In genomic region chr1:219812491-219813221, GRCh38 we compare ENCODE assay signal across 8 cellular contexts.
DNase-seq lines count a peak whose midpoint lies in the region; ATAC-seq and TF ChIP-seq lines count a peak whose summit lies in the region.

No MANE protein-coding gene starts in this region.

- DNase-seq in C1 segment of cervical spinal cord (lab: John Stamatoyannopoulos, UW) (peak in 11 of 14 donors; percentile 7 to 81 (median 30)), NCI-H1436 treated with DMSO at 0.1 percent for 48 hours (lab: John Stamatoyannopoulos, UW) (peak; percentile 66), SKM-1 treated with dmso at 0.1 percent for 144 hours (lab: John Stamatoyannopoulos, UW; ENCODE audit: unreplicated experiment) (peak; percentile 76), fibroblast of the aortic adventitia (ENCODE audit: low read depth) (peak; percentile 89), neuronal stem cell (ENCODE audit: low spot score) (peak; percentile 72), NK-92 (lab: John Stamatoyannopoulos, UW; ENCODE audit: unreplicated experiment) (no peak)

- no peak overlapping the region for H4K8ac ChIP-seq in neuronal stem cell (ENCODE audit: low read depth, low read length)

- H2AK5ac ChIP-seq in neuronal stem cell (ENCODE audit: low read depth, low read length), result no peak overlapping the region

- H3K4me3 ChIP-seq in fibroblast of the aortic adventitia (ENCODE audit: low read depth, low read length) (no peak overlapping the region), neuronal stem cell (ENCODE audit: low read length in 2 of 2) (no peak overlapping the region)

- H3K27ac ChIP-seq in neuronal stem cell (replicated peaks; ENCODE audit: low read length), result no peak overlapping the region

- no peaks in the 10 kb centered on the region for H3K9me3 ChIP-seq in neuronal stem cell (replicated peaks in 1 of 2; ENCODE audit: control insufficient read depth in 2 of 2, insufficient read depth in 1 of 2, low read depth in 1 of 2, low read length in 2 of 2)

- H2AFZ ChIP-seq in neuronal stem cell (ENCODE audit: low read length), result peak overlapping the region; percentile 66

- no peak overlapping the region for H2BK120ac ChIP-seq in neuronal stem cell (ENCODE audit: low read depth, low read length)

- no peak overlapping the region for H3K4me2 ChIP-seq in neuronal stem cell (ENCODE audit: insufficient read depth, low read length, poor library complexity, severe bottlenecking)

- no peak overlapping the region for H3K4ac ChIP-seq in neuronal stem cell (ENCODE audit: low read length)

- H3K27me3 ChIP-seq in neuronal stem cell (ENCODE audit: control insufficient read depth in 3 of 3, insufficient read depth in 3 of 3, low read depth in 1 of 3, low read length in 3 of 3), result no peaks in the 10 kb centered on the region

- peak; percentile 95 for ATAC-seq in GM18867 (IDR thresholded peaks at IDR 0.05; ENCODE audit: unreplicated experiment)
- ATAC-seq in HG02970 (IDR thresholded peaks at IDR 0.05; ENCODE audit: low FRiP score, unreplicated experiment), result peak; percentile 84

- H2BK12ac ChIP-seq in neuronal stem cell (ENCODE audit: low read length), result no peak overlapping the region

- no peak overlapping the region for H3K14ac ChIP-seq in neuronal stem cell (ENCODE audit: low read length)

- H3K9ac ChIP-seq in neuronal stem cell (ENCODE audit: low read depth, low read length, poor library complexity), result no peak overlapping the region

- no peaks in the 10 kb centered on the region for H3K36me3 ChIP-seq in neuronal stem cell (replicated peaks in 1 of 2; ENCODE audit: control insufficient read depth in 2 of 2, insufficient read depth in 2 of 2, low read length in 2 of 2)

- WGBS in neuronal stem cell (ENCODE audit: extremely low coverage in 2 of 2, insufficient read length in 2 of 2, insufficient replicate concordance in 1 of 2), 2 donors, result no CpG with 5 or more reads among the region's 4 CpGs

- peaks cover 3 to 6% of the 10 kb centered on the region in 2 donors for H3K4me1 ChIP-seq in neuronal stem cell (ENCODE audit: control insufficient read depth in 2 of 2, insufficient read depth in 1 of 2, low read depth in 1 of 2, low read length in 2 of 2)

- TF ChIP-seq CTCF in fibroblast of the aortic adventitia (IDR thresholded peaks at IDR 0.05; ENCODE audit: insufficient read depth, low read length), result peak; percentile 83

- H3K18ac ChIP-seq in neuronal stem cell (ENCODE audit: low read length), result peak overlapping the region; percentile 6

- H2BK5ac ChIP-seq in neuronal stem cell (ENCODE audit: low read length), result no peak overlapping the region

- no peak overlapping the region for H4K91ac ChIP-seq in neuronal stem cell (ENCODE audit: low read depth, low read length, poor library complexity)

- H3K79me1 ChIP-seq in neuronal stem cell (ENCODE audit: low read depth, low read length), result no peaks in the 10 kb centered on the region

- no peak overlapping the region for H3K23ac ChIP-seq in neuronal stem cell (ENCODE audit: low read depth, low read length, poor library complexity)

- no peak overlapping the region for H2BK15ac ChIP-seq in neuronal stem cell (ENCODE audit: low read length)
